12 cellular contexts compared by ENCODE assay signal in genomic region chr11:107182983-107183382, GRCh38.
"Had no signal": no experiment of that assay in that cellular context is flagged by ENCODE, and none has a peak within 500 bp of the region (broad histone marks: within the 10 kb centered on the region; RNA-seq: fewer than 3 reads in every experiment).

No MANE protein-coding gene starts in this region.

- H3K27ac Mint-ChIP-seq: activated B cell treated with CpG ODN at 0.5 μM for 24 hours; activated CD4-positive, alpha-beta T cell treated with anti-CD3 and anti-CD28 coated beads, Interleukin-2, amount 10 ng/mL, durations not matched to agents 24 days and 14 days; activated T-helper 2 cell treated with anti-CD3 and anti-CD28 coated beads, Interferon-gamma antibody, Interleukin-2, Interleukin-4, amounts not matched to agents 10 μg/mL and 5 μg/mL and 100 μg/mL, durations not matched to agents 14 hours and 24 hours and 36 hours; endodermal cell; immature natural killer cell; stimulated activated naive CD8-positive, alpha-beta T cell treated with anti-CD3 and anti-CD28 coated beads, Interleukin-15, Interleukin-2, amounts not matched to agents 100 ng/mL and 50 ng/mL, for 24 hours had no signal

- H3K4me3 ChIP-seq: adrenal gland, ovary, upper lobe of left lung had no signal

- H3K4me1 Mint-ChIP-seq: activated B cell treated with CpG ODN at 0.5 μM for 24 hours; activated CD4-positive, alpha-beta T cell treated with anti-CD3 and anti-CD28 coated beads, Interleukin-2, amount 10 ng/mL, durations not matched to agents 24 days and 14 days; endodermal cell; immature natural killer cell had no signal

- H3K4me3 Mint-ChIP-seq: activated B cell treated with CpG ODN at 0.5 μM for 24 hours; activated CD4-positive, alpha-beta T cell treated with anti-CD3 and anti-CD28 coated beads, Interleukin-2, amount 10 ng/mL, durations not matched to agents 24 days and 14 days; endodermal cell; immature natural killer cell; stimulated activated naive CD8-positive, alpha-beta T cell treated with anti-CD3 and anti-CD28 coated beads, Interleukin-15, Interleukin-2, amounts not matched to agents 100 ng/mL and 50 ng/mL, for 24 hours had no signal

- H3K36me3 Mint-ChIP-seq: immature natural killer cell had no signal

- DNase-seq: activated B cell treated with CpG ODN at 0.5 μM for 24 hours; activated CD4-positive, alpha-beta T cell treated with anti-CD3 and anti-CD28 coated beads, Interleukin-2, amount 10 ng/mL, durations not matched to agents 24 days and 14 days; activated naive CD4-positive, alpha-beta T cell treated with anti-CD3 and anti-CD28 coated beads, Interleukin-2, amount 50 U/mL, for 16 hours; adrenal gland; endodermal cell; immature natural killer cell; ovary; stimulated activated CD4-positive, alpha-beta T cell treated with anti-CD3 and anti-CD28 coated beads, Interleukin-4, amount 100 ng/mL, for 24 hours; T-helper 2 cell; upper lobe of left lung had no signal

- H3K27me3 Mint-ChIP-seq: activated B cell treated with CpG ODN at 0.5 μM for 24 hours; activated CD4-positive, alpha-beta T cell treated with anti-CD3 and anti-CD28 coated beads, Interleukin-2, amount 10 ng/mL, durations not matched to agents 24 days and 14 days; stimulated activated naive CD8-positive, alpha-beta T cell treated with anti-CD3 and anti-CD28 coated beads, Interleukin-15, Interleukin-2, amounts not matched to agents 100 ng/mL and 50 ng/mL, for 24 hours had no signal

- H3K9me3 Mint-ChIP-seq: activated B cell treated with CpG ODN at 0.5 μM for 24 hours; activated CD4-positive, alpha-beta T cell treated with anti-CD3 and anti-CD28 coated beads, Interleukin-2, amount 10 ng/mL, durations not matched to agents 24 days and 14 days; activated T-helper 2 cell treated with anti-CD3 and anti-CD28 coated beads, Interferon-gamma antibody, Interleukin-2, Interleukin-4, amounts not matched to agents 10 μg/mL and 5 μg/mL and 100 μg/mL, durations not matched to agents 14 hours and 24 hours and 36 hours; endodermal cell; stimulated activated naive CD8-positive, alpha-beta T cell treated with anti-CD3 and anti-CD28 coated beads, Interleukin-15, Interleukin-2, amounts not matched to agents 100 ng/mL and 50 ng/mL, for 24 hours had no signal

- H3K9me3 ChIP-seq: adrenal gland, ovary, upper lobe of left lung had no signal
